Comparison of ENCODE assay signal across 37 cellular contexts in the genomic region with DNA sequence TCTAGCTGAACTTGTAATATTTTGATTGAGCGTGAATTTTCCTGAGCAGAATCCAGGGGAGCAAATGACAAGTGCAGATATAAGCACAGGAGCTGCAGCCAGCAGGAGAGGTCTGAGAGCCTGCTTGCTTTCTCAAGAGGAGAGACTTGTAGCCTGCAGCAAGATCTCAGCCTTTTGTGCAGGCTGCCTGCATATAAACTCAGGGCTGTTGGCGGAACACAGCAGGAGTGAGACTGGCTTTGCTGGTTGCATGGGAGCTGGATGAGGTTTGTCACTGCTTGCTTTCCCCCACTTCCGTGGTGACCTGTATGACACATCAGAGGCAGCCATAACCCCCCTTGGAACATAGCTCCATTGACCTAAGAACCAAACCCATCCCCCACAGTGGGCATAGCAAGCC.
"Had no signal": no experiment of that assay in that cellular context is flagged by ENCODE, and none has a peak within 500 bp of the region (broad histone marks: within the 10 kb centered on the region; RNA-seq: fewer than 3 reads in every experiment).

No MANE protein-coding gene starts in this region.

- H3K27ac Mint-ChIP-seq: activated CD4-positive, alpha-beta memory T cell treated with anti-CD3 and anti-CD28 coated beads for 36 hours; activated CD4-positive, alpha-beta T cell treated with anti-CD3 and anti-CD28 coated beads, Interleukin-2, amount 10 ng/mL, durations not matched to agents 24 days and 14 days; activated naive CD4-positive, alpha-beta T cell treated with anti-CD3 and anti-CD28 coated beads for 36 hours; activated naive CD8-positive, alpha-beta T cell treated with anti-CD3 and anti-CD28 coated beads for 36 hours; activated T-helper 1 cell treated with anti-CD3 and anti-CD28 coated beads, Interleukin-12 subunit alpha, Interleukin-12 subunit beta, Interleukin-2, Interleukin-4 antibody, amounts not matched to agents 30 ng/mL and 10 ng/mL and 1 ng/mL, durations not matched to agents 14 hours and 24 hours and 36 hours; mesothelial cell of epicardium; naive B cell; nephron progenitor cell; stimulated activated naive B cell treated with anti-CD40 and anti-IgM and Interleukin-4, amounts not matched to agents 10 μg/mL and 1 μg/mL and 100 μg/mL, for 72 hours; T-helper 17 cell had no signal

- H3K27ac ChIP-seq: adrenal gland, body of pancreas, cardiac muscle cell, colonic mucosa, foreskin keratinocyte, heart left ventricle, parathyroid adenoma, psoas muscle, transverse colon, WERI-Rb-1 had no signal

- H3K9ac ChIP-seq: parathyroid adenoma had no signal

- H3K36me3 ChIP-seq: adrenal gland, cardiac muscle cell, colonic mucosa, heart left ventricle, transverse colon, WERI-Rb-1 had no signal

- H3K27me3 Mint-ChIP-seq: activated CD4-positive, alpha-beta memory T cell treated with anti-CD3 and anti-CD28 coated beads for 36 hours; activated CD4-positive, alpha-beta T cell treated with anti-CD3 and anti-CD28 coated beads, Interleukin-2, amount 10 ng/mL, durations not matched to agents 24 days and 14 days; activated naive CD8-positive, alpha-beta T cell treated with anti-CD3 and anti-CD28 coated beads for 36 hours; naive B cell; stimulated activated naive B cell treated with anti-CD40 and anti-IgM and Interleukin-4, amounts not matched to agents 10 μg/mL and 1 μg/mL and 100 μg/mL, for 72 hours; T-helper 17 cell had no signal

- H3K4me1 ChIP-seq: adrenal gland, body of pancreas, colonic mucosa, foreskin keratinocyte, heart left ventricle, parathyroid adenoma, psoas muscle, transverse colon had no signal

- H3K36me3 Mint-ChIP-seq: activated CD4-positive, alpha-beta memory T cell treated with anti-CD3 and anti-CD28 coated beads for 36 hours; activated naive CD8-positive, alpha-beta T cell treated with anti-CD3 and anti-CD28 coated beads for 36 hours; mesothelial cell of epicardium; naive B cell; stimulated activated naive B cell treated with anti-CD40 and anti-IgM and Interleukin-4, amounts not matched to agents 10 μg/mL and 1 μg/mL and 100 μg/mL, for 72 hours had no signal

- ATAC-seq: body of pancreas; foreskin keratinocyte; heart left ventricle; left cardiac atrium; left ventricle myocardium superior; psoas muscle; stimulated activated naive B cell treated with anti-CD40 and anti-IgM and Interleukin-4, amounts not matched to agents 10 μg/mL and 1 μg/mL and 100 μg/mL, for 72 hours; T-helper 17 cell had no signal

- H3K4me1 Mint-ChIP-seq: activated CD4-positive, alpha-beta T cell treated with anti-CD3 and anti-CD28 coated beads, Interleukin-2, amount 10 ng/mL, durations not matched to agents 24 days and 14 days; activated naive CD8-positive, alpha-beta T cell treated with anti-CD3 and anti-CD28 coated beads for 36 hours; mesothelial cell of epicardium; naive B cell; nephron progenitor cell; stimulated activated naive B cell treated with anti-CD40 and anti-IgM and Interleukin-4, amounts not matched to agents 10 μg/mL and 1 μg/mL and 100 μg/mL, for 72 hours; T-helper 17 cell had no signal

- H3K9me3 ChIP-seq: adrenal gland, body of pancreas, colonic mucosa, psoas muscle had no signal

- H3K4me3 Mint-ChIP-seq: activated CD4-positive, alpha-beta memory T cell treated with anti-CD3 and anti-CD28 coated beads for 36 hours; activated CD4-positive, alpha-beta T cell treated with anti-CD3 and anti-CD28 coated beads, Interleukin-2, amount 10 ng/mL, durations not matched to agents 24 days and 14 days; activated naive CD4-positive, alpha-beta T cell treated with anti-CD3 and anti-CD28 coated beads for 36 hours; activated naive CD8-positive, alpha-beta T cell treated with anti-CD3 and anti-CD28 coated beads for 36 hours; activated T-helper 1 cell treated with anti-CD3 and anti-CD28 coated beads, Interleukin-12 subunit alpha, Interleukin-12 subunit beta, Interleukin-2, Interleukin-4 antibody, amounts not matched to agents 30 ng/mL and 10 ng/mL and 1 ng/mL, durations not matched to agents 14 hours and 24 hours and 36 hours; mesothelial cell of epicardium; naive B cell; nephron progenitor cell; stimulated activated naive B cell treated with anti-CD40 and anti-IgM and Interleukin-4, amounts not matched to agents 10 μg/mL and 1 μg/mL and 100 μg/mL, for 72 hours; T-helper 17 cell had no signal

- H3K27me3 ChIP-seq: adrenal gland, body of pancreas, cardiac muscle cell, colonic mucosa, foreskin keratinocyte, heart left ventricle, transverse colon had no signal

- DNase-seq: activated CD4-positive, alpha-beta memory T cell treated with anti-CD3 and anti-CD28 coated beads for 36 hours; activated CD4-positive, alpha-beta T cell treated with anti-CD3 and anti-CD28 coated beads, Interleukin-2, amount 10 ng/mL, durations not matched to agents 24 days and 14 days; activated CD4-positive, CD25-positive, alpha-beta regulatory T cell treated with anti-CD3 and anti-CD28 coated beads, Interleukin-2, amount 50 U/mL, for 72 hours; activated CD8-positive, alpha-beta memory T cell treated with anti-CD3 and anti-CD28 coated beads, Interleukin-2, amount 50 U/mL, for 4 hours; activated effector memory CD4-positive, alpha-beta T cell treated with anti-CD3 and anti-CD28 coated beads, Interleukin-2, amount 50 U/mL, for 16 hours; activated naive CD4-positive, alpha-beta T cell treated with anti-CD3 and anti-CD28 coated beads for 36 hours; activated naive CD8-positive, alpha-beta T cell treated with anti-CD3 and anti-CD28 coated beads for 36 hours; activated T-cell treated with anti-CD3 and anti-CD28 coated beads, Interleukin-2, amount 50 U/mL, for 1 hour; adrenal gland; aorta; body of pancreas; cerebellar nuclear complex; colonic mucosa; effector CD8-positive, alpha-beta T cell; foreskin keratinocyte; heart left ventricle; islet precursor cell; left cardiac atrium; left ventricle myocardium superior; mammary epithelial cell; naive B cell; nephron progenitor cell; occipital lobe; psoas muscle; stimulated activated CD4-positive, alpha-beta T cell treated with anti-CD3 and anti-CD28 coated beads, Interleukin-1b, Interleukin-23, amount 100 ng/mL, for 48 hours; stimulated activated CD4-positive, alpha-beta T cell treated with anti-CD3 and anti-CD28 coated beads, Interleukin-4, amount 100 ng/mL, for 4 hours; stimulated activated CD8-positive, alpha-beta memory T cell treated with anti-CD3 and anti-CD28 coated beads, Interleukin-4, amount 100 ng/mL, for 48 hours; stimulated activated naive B cell treated with anti-CD40 and anti-IgM and Interleukin-4, amounts not matched to agents 10 μg/mL and 1 μg/mL and 100 μg/mL, for 72 hours; T-helper 17 cell; T1000; transverse colon; WERI-Rb-1 had no signal

- H3K4me3 ChIP-seq: adrenal gland, body of pancreas, cardiac muscle cell, colonic mucosa, heart left ventricle, psoas muscle, smooth muscle cell, transverse colon had no signal
